In the genomic region with DNA sequence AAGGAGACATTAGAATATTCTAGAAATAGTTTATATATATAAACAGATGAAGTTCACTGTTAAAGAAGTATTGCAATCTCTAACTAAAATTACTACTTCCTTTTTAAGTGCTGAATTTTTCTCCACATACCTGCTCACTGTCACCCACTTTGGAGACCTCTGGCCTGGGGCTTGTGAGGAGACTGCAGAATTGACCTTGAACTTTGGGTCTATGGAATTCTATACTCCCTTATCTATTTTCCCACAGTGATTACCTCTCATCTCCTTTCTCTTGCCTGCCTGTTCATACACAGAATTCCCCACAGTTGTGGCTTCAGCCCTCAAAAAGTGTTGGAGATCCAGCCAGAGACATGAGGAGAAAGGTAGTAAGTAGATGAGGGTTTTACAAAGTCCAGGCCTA, we compare ENCODE assay signal across 18 cellular contexts. TPM values are rescaled to one million over a fixed set of nuclear protein-coding genes. Genes with fewer than 3 reads are reported as not detected.
"Had no signal": no experiment of that assay in that cellular context is flagged by ENCODE, and none has a peak within 500 bp of the region (broad histone marks: within the 10 kb centered on the region; RNA-seq: fewer than 3 reads in every experiment).

No MANE protein-coding gene starts in this region.

- DNase-seq: activated CD4-positive, alpha-beta T cell treated with anti-CD3 and anti-CD28 coated beads for 1 hour; activated CD8-positive, alpha-beta T cell treated with anti-CD3 and anti-CD28 coated beads, Interleukin-2, amount 10 ng/mL, durations not matched to agents 7 days and 5 days; activated naive CD4-positive, alpha-beta T cell treated with anti-CD3 and anti-CD28 coated beads, Interleukin-2, amount 10 ng/mL, durations not matched to agents 7 days and 5 days; amniotic stem cell; glutamatergic neuron; lower lobe of right lung; naive thymus-derived CD4-positive, alpha-beta T cell; occipital lobe; psoas muscle; sigmoid colon; stimulated activated CD4-positive, alpha-beta T cell treated with anti-CD3 and anti-CD28 coated beads, Interleukin-2, amount 100 ng/mL, for 48 hours; stimulated activated naive CD8-positive, alpha-beta T cell treated with anti-CD3 and anti-CD28 coated beads, Interleukin-15, amount 100 ng/mL, for 72 hours had no signal

- H3K9me3 Mint-ChIP-seq: activated naive CD4-positive, alpha-beta T cell treated with anti-CD3 and anti-CD28 coated beads, Interleukin-2, amount 10 ng/mL, durations not matched to agents 7 days and 5 days; activated T-helper 2 cell treated with anti-CD3 and anti-CD28 coated beads, Interferon-gamma antibody, Interleukin-2, Interleukin-4, amounts not matched to agents 10 μg/mL and 5 μg/mL and 100 μg/mL, durations not matched to agents 14 hours and 24 hours and 36 hours; brain; naive thymus-derived CD4-positive, alpha-beta T cell; stimulated activated naive CD8-positive, alpha-beta T cell treated with anti-CD3 and anti-CD28 coated beads, Interleukin-15, amount 100 ng/mL, for 72 hours; T-helper 2 cell treated with Interferon-gamma antibody and Interleukin-4, amounts not matched to agents 5 μg/mL and 100 μg/mL, for 36 hours had no signal

- H3K27me3 ChIP-seq: dorsolateral prefrontal cortex, esophagus muscularis mucosa, sigmoid colon, vagina had no signal

- H3K27ac ChIP-seq: esophagus muscularis mucosa, lower lobe of right lung, psoas muscle, sigmoid colon, vagina had no signal

- H3K4me3 Mint-ChIP-seq: activated CD8-positive, alpha-beta T cell treated with anti-CD3 and anti-CD28 coated beads, Interleukin-2, amount 10 ng/mL, durations not matched to agents 7 days and 5 days; activated naive CD4-positive, alpha-beta T cell treated with anti-CD3 and anti-CD28 coated beads, Interleukin-2, amount 10 ng/mL, durations not matched to agents 7 days and 5 days; brain; naive thymus-derived CD4-positive, alpha-beta T cell; stimulated activated naive CD8-positive, alpha-beta T cell treated with anti-CD3 and anti-CD28 coated beads, Interleukin-15, amount 100 ng/mL, for 72 hours; T-helper 2 cell treated with Interferon-gamma antibody and Interleukin-4, amounts not matched to agents 5 μg/mL and 100 μg/mL, for 36 hours had no signal

- H3K27ac Mint-ChIP-seq: activated T-helper 2 cell treated with anti-CD3 and anti-CD28 coated beads, Interferon-gamma antibody, Interleukin-2, Interleukin-4, amounts not matched to agents 10 μg/mL and 5 μg/mL and 100 μg/mL, durations not matched to agents 14 hours and 24 hours and 36 hours had no signal

- ATAC-seq: activated CD8-positive, alpha-beta T cell treated with anti-CD3 and anti-CD28 coated beads, Interleukin-2, amount 10 ng/mL, durations not matched to agents 7 days and 5 days; lower lobe of right lung; naive thymus-derived CD4-positive, alpha-beta T cell; psoas muscle; stimulated activated naive CD8-positive, alpha-beta T cell treated with anti-CD3 and anti-CD28 coated beads, Interleukin-15, amount 100 ng/mL, for 72 hours had no signal

- H3K9me3 ChIP-seq: esophagus muscularis mucosa, lower lobe of right lung, psoas muscle, sigmoid colon, vagina had no signal

- H3K4me1 Mint-ChIP-seq: brain had no signal

- H3K27me3 Mint-ChIP-seq: activated naive CD4-positive, alpha-beta T cell treated with anti-CD3 and anti-CD28 coated beads, Interleukin-2, amount 10 ng/mL, durations not matched to agents 7 days and 5 days; brain; naive thymus-derived CD4-positive, alpha-beta T cell; stimulated activated naive CD8-positive, alpha-beta T cell treated with anti-CD3 and anti-CD28 coated beads, Interleukin-15, amount 100 ng/mL, for 72 hours had no signal

RNA-seq across cellular contexts. Expression of gene FAXDC2, which starts 49.8 kb away (rescaled TPM):
- total RNA-seq: activated CD8-positive, alpha-beta T cell treated with anti-CD3 and anti-CD28 coated beads, Interleukin-2, amount 10 ng/mL, durations not matched to agents 7 days and 5 days; activated T-helper 2 cell treated with anti-CD3 and anti-CD28 coated beads, Interferon-gamma antibody, Interleukin-2, Interleukin-4, amounts not matched to agents 10 μg/mL and 5 μg/mL and 100 μg/mL, durations not matched to agents 14 hours and 24 hours and 36 hours had no signal
